In genomic region chr4:152369903-152370296, GRCh38 we compare ENCODE assay signal across 12 cellular contexts.
DNase-seq lines count a peak whose midpoint lies in the region; ATAC-seq and TF ChIP-seq lines count a peak whose summit lies in the region.
"Had no signal": no experiment of that assay in that cellular context is flagged by ENCODE, and none has a peak within 500 bp of the region (broad histone marks: within the 10 kb centered on the region; RNA-seq: fewer than 3 reads in every experiment).

No MANE protein-coding gene starts in this region.

- DNase-seq in EH (ENCODE audit: low read depth) (peak; percentile 18), SK-MEL-5 (ENCODE audit: low read depth, low spot score) (peak; percentile 9), foreskin keratinocyte (no peak), activated gamma-delta T cell (lab: John Stamatoyannopoulos, UW) (no peak), GF-D8 (lab: John Stamatoyannopoulos, UW) (no peak), head of caudate nucleus (no peak)
- no peak for DNase-seq in activated CD4-positive, alpha-beta T cell treated with anti-CD3 and anti-CD28 coated beads for 1 hour
- DNase-seq: activated CD4-positive, CD25-positive, alpha-beta regulatory T cell; Caco-2; gastrocnemius medialis had no signal

- TF ChIP-seq CTCF in 22Rv1 (IDR thresholded peaks at IDR 0.05) (peak; percentile 41; the same call in 1 of the 2 replicates), foreskin keratinocyte (conservative IDR thresholded peaks at IDR 0.05) (peak; percentile 65)

- no peaks in the 10 kb centered on the region for H3K27me3 ChIP-seq in foreskin keratinocyte
- H3K27me3 ChIP-seq: gastrocnemius medialis, suprapubic skin had no signal

- in situ Hi-C loops in SK-MEL-5 (cut with HindIII; ENCODE audit: low pct_unique_long_range_greater_than_20kb, low sequenced_read_pairs) = no loop called here

- ATAC-seq in foreskin keratinocyte = no peak
- ATAC-seq: gastrocnemius medialis had no signal

- H3K27ac ChIP-seq in 22Rv1 = no peak overlapping the region
- no peak overlapping the region for H3K27ac ChIP-seq in foreskin keratinocyte
- H3K27ac ChIP-seq: suprapubic skin had no signal

- H3K4me1 ChIP-seq in foreskin keratinocyte = peaks cover 7% of the 10 kb centered on the region
- H3K4me1 ChIP-seq: Caco-2, suprapubic skin had no signal

- intact Hi-C loops in head of caudate nucleus (cut with DNase I) = no loop called here

Comparison
In these comparisons a context has a peak if more than half of its experiments do, and no peak if none do; other contexts are left out.
1. DNase-seq: peak in EH (single experiment) and SK-MEL-5 (single experiment); none in foreskin keratinocyte (0 of 2), activated gamma-delta T cell (single experiment), GF-D8 (single experiment), activated CD4-positive, alpha-beta T cell treated with anti-CD3 and anti-CD28 coated beads for 1 hour (single experiment) and head of caudate nucleus (0 of 42).